Comparison of ENCODE assay signal across 19 cellular contexts in genomic region chr13:21826214-21827015, GRCh38.
"Had no signal": no experiment of that assay in that cellular context is flagged by ENCODE, and none has a peak within 500 bp of the region (broad histone marks: within the 10 kb centered on the region; RNA-seq: fewer than 3 reads in every experiment).

No MANE protein-coding gene starts in this region.

- H3K4me1 ChIP-seq: left lung, neural progenitor cell, psoas muscle, suprapubic skin had no signal

- H2AFZ ChIP-seq: neural progenitor cell had no signal

- H3K27me3 ChIP-seq: body of pancreas, left lung, neural progenitor cell, suprapubic skin, transverse colon had no signal

- DNase-seq: activated B cell treated with CpG ODN at 0.5 μM for 24 hours; activated CD4-positive, alpha-beta memory T cell treated with anti-CD3 and anti-CD28 coated beads for 36 hours; activated CD4-positive, alpha-beta T cell treated with anti-CD3 and anti-CD28 coated beads for 4 hours; activated naive CD8-positive, alpha-beta T cell treated with anti-CD3 and anti-CD28 coated beads for 36 hours; activated T-cell treated with anti-CD3 and anti-CD28 coated beads for 4 hours; body of pancreas; central memory CD4-positive, alpha-beta T cell; dorsolateral prefrontal cortex; left lung; mammary epithelial cell; naive B cell; psoas muscle; right cardiac atrium; small intestine; stimulated activated CD4-positive, alpha-beta T cell treated with anti-CD3 and anti-CD28 coated beads, Interleukin-4, amount 100 ng/mL, for 1 hour; stimulated activated naive CD8-positive, alpha-beta T cell treated with anti-CD3 and anti-CD28 coated beads, Interleukin-15, amount 100 ng/mL, for 72 hours; transverse colon had no signal

- H3K9ac ChIP-seq: neural progenitor cell had no signal

- H3K4me2 ChIP-seq: neural progenitor cell had no signal

- ATAC-seq: body of pancreas; left lung; psoas muscle; right cardiac atrium; stimulated activated naive CD8-positive, alpha-beta T cell treated with anti-CD3 and anti-CD28 coated beads, Interleukin-15, amount 100 ng/mL, for 72 hours had no signal

- H3K27ac ChIP-seq: body of pancreas, left lung, neural progenitor cell, psoas muscle, suprapubic skin, transverse colon had no signal

- H3K36me3 ChIP-seq: left lung, neural progenitor cell, suprapubic skin, transverse colon had no signal

- H3K9me3 ChIP-seq: body of pancreas, left lung, psoas muscle, suprapubic skin, transverse colon had no signal

- H3K4me3 ChIP-seq: body of pancreas, dorsolateral prefrontal cortex, left lung, neural progenitor cell, psoas muscle, suprapubic skin, transverse colon had no signal
